ENCODE assay signal across 9 cellular contexts in the genomic region with DNA sequence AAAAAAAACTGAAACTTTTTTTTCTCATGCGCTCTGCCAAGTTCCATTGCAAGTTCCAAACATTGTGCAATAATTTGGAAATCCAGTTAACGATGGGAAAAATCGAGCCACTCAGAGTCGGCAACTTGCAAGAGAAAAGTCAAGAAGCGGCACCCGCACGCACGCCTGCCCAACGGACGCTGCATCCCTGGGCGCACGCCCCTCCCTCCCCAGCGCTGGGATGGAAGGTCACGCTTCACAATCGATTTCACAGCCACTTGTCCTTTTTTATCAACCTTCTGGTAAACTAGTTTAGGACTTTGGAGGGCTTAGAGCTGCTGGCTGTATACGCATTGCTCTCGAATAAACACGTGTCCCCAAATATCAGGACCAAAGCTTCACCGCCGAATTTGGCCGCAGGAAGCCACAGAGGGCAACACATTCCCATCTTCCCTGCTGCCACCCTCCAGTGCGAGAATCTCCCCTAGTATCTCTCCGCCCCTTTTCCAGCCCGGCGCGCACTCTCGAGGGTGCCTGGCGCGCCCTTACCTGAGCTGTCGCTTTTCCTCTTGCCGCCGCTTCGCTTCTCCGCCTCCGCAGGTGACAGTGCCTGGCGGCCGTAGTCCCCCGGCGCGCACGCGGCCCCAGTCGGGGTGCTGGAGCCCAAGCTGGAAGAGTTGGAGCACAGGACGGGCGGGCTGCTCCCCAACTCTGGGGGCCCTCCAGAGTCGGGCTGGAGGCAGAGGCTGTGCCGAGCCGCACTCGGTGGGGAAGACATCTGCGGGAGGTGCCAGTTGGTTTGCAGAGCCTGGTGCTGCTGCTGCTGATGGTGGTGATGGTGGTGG. TPM values are rescaled to one million over a fixed set of nuclear protein-coding genes. Genes with fewer than 3 reads are reported as not detected.
DNase-seq lines count a peak whose midpoint lies in the region; ATAC-seq and TF ChIP-seq lines count a peak whose summit lies in the region.
"Had no signal": no experiment of that assay in that cellular context is flagged by ENCODE, and none has a peak within 500 bp of the region (broad histone marks: within the 10 kb centered on the region; RNA-seq: fewer than 3 reads in every experiment).

No MANE protein-coding gene starts in this region.

- H3K4me3 ChIP-seq in HUES48 (ENCODE audit: low read depth, low read length), result peak overlapping the region; percentile 63
- H3K4me3 ChIP-seq in brain microvascular endothelial cell (ENCODE audit: low read depth, low read length), result peak overlapping the region; percentile 51
- peak overlapping the region; percentile 27 for H3K4me3 ChIP-seq in kidney epithelial cell (ENCODE audit: low read depth, low read length)
- peak overlapping the region; percentile 50 for H3K4me3 ChIP-seq in suprapubic skin

- no peaks in the 10 kb centered on the region for H3K4me1 Mint-ChIP-seq in activated naive CD8-positive, alpha-beta T cell treated with anti-CD3 and anti-CD28 coated beads, Interleukin-2, amount 50 U/mL, for 24 hours
- peaks cover 0 to 2% (median 0%) of the 10 kb centered on the region in 4 donors for H3K4me1 Mint-ChIP-seq in naive thymus-derived CD8-positive, alpha-beta T cell

- TF ChIP-seq POLR2A in suprapubic skin (IDR thresholded peaks at IDR 0.05), result no peak

- H3K27ac Mint-ChIP-seq in activated naive CD8-positive, alpha-beta T cell treated with anti-CD3 and anti-CD28 coated beads, Interleukin-2, amount 50 U/mL, for 24 hours, result no peak overlapping the region
- peak overlapping the region in 1 of 10 donors; percentile 13 for H3K27ac Mint-ChIP-seq in naive thymus-derived CD8-positive, alpha-beta T cell
- H3K27ac Mint-ChIP-seq: T-helper 2 cell treated with Interferon-gamma antibody and Interleukin-4, amounts not matched to agents 5 μg/mL and 100 μg/mL, for 36 hours had no signal

- H3K9ac ChIP-seq in HUES48 (ENCODE audit: low read depth, low read length), result no peak overlapping the region

- DNase-seq in brain microvascular endothelial cell, result no peak
- DNase-seq in kidney epithelial cell (ENCODE audit: low read depth), result no peak
- peak in 1 of 2 donors; percentile 80 for DNase-seq in suprapubic skin (ENCODE audit: low spot score in 2 of 2)
- DNase-seq in amniotic stem cell (lab: John Stamatoyannopoulos, UW), result no peak
- DNase-seq in activated naive CD8-positive, alpha-beta T cell treated with anti-CD3 and anti-CD28 coated beads, Interleukin-2, amount 50 U/mL, for 24 hours, result no peak
- no peak for DNase-seq in naive thymus-derived CD8-positive, alpha-beta T cell

- H3K36me3 Mint-ChIP-seq in activated naive CD8-positive, alpha-beta T cell treated with anti-CD3 and anti-CD28 coated beads, Interleukin-2, amount 50 U/mL, for 24 hours (ENCODE audit: low read depth), result no peaks in the 10 kb centered on the region
- peaks cover 0 to 8% (median 5%) of the 10 kb centered on the region in 3 donors for H3K36me3 Mint-ChIP-seq in naive thymus-derived CD8-positive, alpha-beta T cell

- WGBS in suprapubic skin, result 3% methylated on average over 43 of the region's 50 CpGs

- TF ChIP-seq EP300 in suprapubic skin (IDR thresholded peaks at IDR 0.05), result no peak

- H3K4me1 ChIP-seq in HUES48 (ENCODE audit: control insufficient read depth, insufficient read depth, low read length) (peaks cover 28% of the 10 kb centered on the region), suprapubic skin (peaks cover 12% of the 10 kb centered on the region)

- H3K27me3 ChIP-seq in HUES48 (ENCODE audit: control insufficient read depth, insufficient read depth, low read length), result peaks cover 73% of the 10 kb centered on the region
- H3K27me3 ChIP-seq in brain microvascular endothelial cell (replicated peaks), result peaks cover 9% of the 10 kb centered on the region
- peaks cover 37% of the 10 kb centered on the region for H3K27me3 ChIP-seq in kidney epithelial cell (ENCODE audit: control insufficient read depth, insufficient read depth, low read length)
- peaks cover 35% of the 10 kb centered on the region for H3K27me3 ChIP-seq in suprapubic skin

- H3K4me3 Mint-ChIP-seq in activated naive CD8-positive, alpha-beta T cell treated with anti-CD3 and anti-CD28 coated beads, Interleukin-2, amount 50 U/mL, for 24 hours, result no peak overlapping the region
- H3K4me3 Mint-ChIP-seq in naive thymus-derived CD8-positive, alpha-beta T cell, result no peak overlapping the region
- H3K4me3 Mint-ChIP-seq: T-helper 2 cell treated with Interferon-gamma antibody and Interleukin-4, amounts not matched to agents 5 μg/mL and 100 μg/mL, for 36 hours had no signal

- no peak for ATAC-seq in activated naive CD8-positive, alpha-beta T cell treated with anti-CD3 and anti-CD28 coated beads, Interleukin-2, amount 50 U/mL, for 24 hours
- ATAC-seq in naive thymus-derived CD8-positive, alpha-beta T cell, result no peak
- ATAC-seq in activated CD4-positive, CD25-positive, alpha-beta regulatory T cell treated with anti-CD3 and anti-CD28 coated beads, Interleukin-2, amount 50 U/mL, for 24 hours, result no peak

- in situ Hi-C loops in brain microvascular endothelial cell (cut with HindIII; ENCODE audit: low pct_ligation_motif_present, low sequenced_read_pairs), result no loop called here

- H3K9me3 ChIP-seq in HUES48 (ENCODE audit: control insufficient read depth, insufficient read depth, low read length) (no peaks in the 10 kb centered on the region), suprapubic skin (no peaks in the 10 kb centered on the region)

- H3K27ac ChIP-seq in HUES48 (ENCODE audit: low read depth, low read length) (no peak overlapping the region), brain microvascular endothelial cell (no peak overlapping the region), suprapubic skin (peak overlapping the region; percentile 75)

- no peaks in the 10 kb centered on the region for H3K9me3 Mint-ChIP-seq in activated naive CD8-positive, alpha-beta T cell treated with anti-CD3 and anti-CD28 coated beads, Interleukin-2, amount 50 U/mL, for 24 hours
- peaks cover 0 to 19% (median 0%) of the 10 kb centered on the region in 9 donors for H3K9me3 Mint-ChIP-seq in naive thymus-derived CD8-positive, alpha-beta T cell
- H3K9me3 Mint-ChIP-seq: T-helper 2 cell treated with Interferon-gamma antibody and Interleukin-4, amounts not matched to agents 5 μg/mL and 100 μg/mL, for 36 hours had no signal

- POLR2A ChIA-PET in naive thymus-derived CD8-positive, alpha-beta T cell (lab: Charles Lee), result no interaction called here

- no peaks in the 10 kb centered on the region for H3K36me3 ChIP-seq in HUES48 (ENCODE audit: control insufficient read depth, insufficient read depth, low read length)
- no peaks in the 10 kb centered on the region for H3K36me3 ChIP-seq in brain microvascular endothelial cell (replicated peaks)
- no peaks in the 10 kb centered on the region for H3K36me3 ChIP-seq in kidney epithelial cell (ENCODE audit: control insufficient read depth, insufficient read depth, low read length)
- H3K36me3 ChIP-seq in suprapubic skin, result no peaks in the 10 kb centered on the region

- TF ChIP-seq CTCF in brain microvascular endothelial cell (IDR thresholded peaks at IDR 0.05; ENCODE audit: low read depth, low read length, missing control alignments), result no peak
- TF ChIP-seq CTCF in kidney epithelial cell (IDR thresholded peaks at IDR 0.05; ENCODE audit: insufficient read depth, low read length, poor library complexity, severe bottlenecking), result no peak
- no peak for TF ChIP-seq CTCF in suprapubic skin (IDR thresholded peaks at IDR 0.05)

- peaks cover 45% of the 10 kb centered on the region for H3K27me3 Mint-ChIP-seq in activated naive CD8-positive, alpha-beta T cell treated with anti-CD3 and anti-CD28 coated beads, Interleukin-2, amount 50 U/mL, for 24 hours
- peaks cover 16 to 40% (median 29%) of the 10 kb centered on the region in 5 donors for H3K27me3 Mint-ChIP-seq in naive thymus-derived CD8-positive, alpha-beta T cell

RNA-seq across cellular contexts. Expression of a gene that starts 0.9 kb away (rescaled TPM):
- not detected in 2 replicates for total RNA-seq in kidney epithelial cell
- total RNA-seq in suprapubic skin, result 1 to 10 TPM; 1.0 to 8.9 (median 3.0) TPM
- total RNA-seq in naive thymus-derived CD8-positive, alpha-beta T cell, result not detected
- not detected for polyA plus RNA-seq in naive thymus-derived CD8-positive, alpha-beta T cell
